Comparison of ENCODE assay signal across 12 cellular contexts in the genomic region with DNA sequence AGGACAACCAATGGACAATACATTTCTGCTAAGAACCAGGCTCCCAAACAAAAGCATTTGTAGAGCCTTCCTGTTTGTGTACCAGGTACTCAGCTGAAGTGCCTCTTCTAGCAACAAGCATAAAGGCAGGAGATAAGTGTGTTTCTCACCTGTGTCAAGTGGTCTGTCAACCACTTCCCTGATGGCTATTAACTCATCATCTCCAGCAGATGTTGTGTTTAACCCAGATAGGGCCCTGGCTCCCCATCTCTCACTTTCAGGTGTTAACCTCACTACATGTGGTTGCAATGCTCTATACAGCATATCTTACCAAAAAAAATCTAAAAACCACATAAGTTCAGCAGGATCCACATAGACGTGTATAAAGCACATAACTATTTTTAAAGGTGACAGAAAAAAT. TPM values are rescaled to one million over a fixed set of nuclear protein-coding genes. Genes with fewer than 3 reads are reported as not detected.
DNase-seq lines count a peak whose midpoint lies in the region; ATAC-seq lines count a peak whose summit lies in the region.
"Had no signal": no experiment of that assay in that cellular context is flagged by ENCODE, and none has a peak within 500 bp of the region (broad histone marks: within the 10 kb centered on the region; RNA-seq: fewer than 3 reads in every experiment).

No MANE protein-coding gene starts in this region.

- no peak overlapping the region for H2BK15ac ChIP-seq in mesendoderm (replicated peaks; ENCODE audit: low read depth)

- DNase-seq in activated CD4-positive, alpha-beta T cell treated with anti-CD3 and anti-CD28 coated beads, Interleukin-2, amount 10 ng/mL, durations not matched to agents 24 days and 14 days = peak; percentile 53
- no peak for DNase-seq in activated CD4-positive, alpha-beta T cell treated with anti-CD3 and anti-CD28 coated beads for 4 hours
- peak; percentile 97 for DNase-seq in NCI-H1105 treated with DMSO at 0.1 percent for 48 hours (lab: John Stamatoyannopoulos, UW)
- no peak for DNase-seq in natural killer cell treated with Interleukin-12 subunit alpha and Interleukin-12 subunit beta and Interleukin-15 and Interleukin-18, amount 100 ng/mL, for 72 hours (ENCODE audit: low spot score)
- no peak for DNase-seq in NOMO-1 treated with DMSO at 0.1 percent for 48 hours (lab: John Stamatoyannopoulos, UW; ENCODE audit: unreplicated experiment)
- no peak for DNase-seq in mesendoderm
- DNase-seq in GDM1 (lab: John Stamatoyannopoulos, UW) = no peak
- DNase-seq: KG1 had no signal

- H3K27ac Mint-ChIP-seq in activated CD4-positive, alpha-beta T cell treated with anti-CD3 and anti-CD28 coated beads, Interleukin-2, amount 10 ng/mL, durations not matched to agents 24 days and 14 days = no peak overlapping the region
- no peak overlapping the region for H3K27ac Mint-ChIP-seq in natural killer cell treated with Interleukin-12 subunit alpha and Interleukin-12 subunit beta and Interleukin-15 and Interleukin-18, amount 100 ng/mL, for 72 hours
- H3K27ac Mint-ChIP-seq: T-helper 1 cell treated with Interleukin-12 subunit alpha and Interleukin-12 subunit beta and Interleukin-4 antibody, amounts not matched to agents 30 μg/mL and 1 μg/mL, for 36 hours had no signal

- intact Hi-C loops in activated CD4-positive, alpha-beta T cell treated with anti-CD3 and anti-CD28 coated beads, Interleukin-2, amount 10 ng/mL, durations not matched to agents 24 days and 14 days (cut with micrococcal nuclease) = no loop called here

- no peaks in the 10 kb centered on the region for H3K27me3 ChIP-seq in mesendoderm (ENCODE audit: insufficient read depth, low read length, poor library complexity)

- no peak overlapping the region for H3K27ac ChIP-seq in mesendoderm (ENCODE audit: low read depth, low read length)

- H3K4ac ChIP-seq in mesendoderm (ENCODE audit: low read depth, low read length) = no peak overlapping the region

- H3K27me3 Mint-ChIP-seq in activated CD4-positive, alpha-beta T cell treated with anti-CD3 and anti-CD28 coated beads, Interleukin-2, amount 10 ng/mL, durations not matched to agents 24 days and 14 days = peaks cover 37% of the 10 kb centered on the region
- peaks cover 29 to 65% of the 10 kb centered on the region in 2 donors for H3K27me3 Mint-ChIP-seq in natural killer cell treated with Interleukin-12 subunit alpha and Interleukin-12 subunit beta and Interleukin-15 and Interleukin-18, amount 100 ng/mL, for 72 hours

- H3K56ac ChIP-seq in mesendoderm (ENCODE audit: low read length) = no peak overlapping the region

- no peaks in the 10 kb centered on the region for H3K36me3 Mint-ChIP-seq in activated CD4-positive, alpha-beta T cell treated with anti-CD3 and anti-CD28 coated beads, Interleukin-2, amount 10 ng/mL, durations not matched to agents 24 days and 14 days (ENCODE audit: low read depth)
- no peaks in the 10 kb centered on the region for H3K36me3 Mint-ChIP-seq in natural killer cell treated with Interleukin-12 subunit alpha and Interleukin-12 subunit beta and Interleukin-15 and Interleukin-18, amount 100 ng/mL, for 72 hours

- H4K8ac ChIP-seq in mesendoderm (ENCODE audit: low read depth, low read length) = no peak overlapping the region

- no peaks in the 10 kb centered on the region for H3K4me1 ChIP-seq in mesendoderm (ENCODE audit: control insufficient read depth, low read depth, low read length)

- no peak overlapping the region for H3K23ac ChIP-seq in mesendoderm (ENCODE audit: low read length)

- H3K4me1 Mint-ChIP-seq in activated CD4-positive, alpha-beta T cell treated with anti-CD3 and anti-CD28 coated beads, Interleukin-2, amount 10 ng/mL, durations not matched to agents 24 days and 14 days = peaks cover 2% of the 10 kb centered on the region
- H3K4me1 Mint-ChIP-seq in natural killer cell treated with Interleukin-12 subunit alpha and Interleukin-12 subunit beta and Interleukin-15 and Interleukin-18, amount 100 ng/mL, for 72 hours (ENCODE audit: low read depth in 2 of 2) = peaks cover 13 to 32% of the 10 kb centered on the region in 2 donors

- no peak overlapping the region for H3K4me2 ChIP-seq in mesendoderm (ENCODE audit: low read length)
- H3K4me2 ChIP-seq: smooth muscle cell had no signal

- no CpG with 5 or more reads among the region's 1 CpG for WGBS in mesendoderm (ENCODE audit: extremely low coverage, insufficient coverage, low lambda C conversion rate)

- no peak overlapping the region for H3K4me3 Mint-ChIP-seq in activated CD4-positive, alpha-beta T cell treated with anti-CD3 and anti-CD28 coated beads, Interleukin-2, amount 10 ng/mL, durations not matched to agents 24 days and 14 days
- no peak overlapping the region for H3K4me3 Mint-ChIP-seq in natural killer cell treated with Interleukin-12 subunit alpha and Interleukin-12 subunit beta and Interleukin-15 and Interleukin-18, amount 100 ng/mL, for 72 hours
- H3K4me3 Mint-ChIP-seq: T-helper 1 cell treated with Interleukin-12 subunit alpha and Interleukin-12 subunit beta and Interleukin-4 antibody, amounts not matched to agents 30 μg/mL and 1 μg/mL, for 36 hours had no signal

- no peaks in the 10 kb centered on the region for H3K9me3 Mint-ChIP-seq in activated CD4-positive, alpha-beta T cell treated with anti-CD3 and anti-CD28 coated beads, Interleukin-2, amount 10 ng/mL, durations not matched to agents 24 days and 14 days
- no peaks in the 10 kb centered on the region for H3K9me3 Mint-ChIP-seq in natural killer cell treated with Interleukin-12 subunit alpha and Interleukin-12 subunit beta and Interleukin-15 and Interleukin-18, amount 100 ng/mL, for 72 hours
- H3K9me3 Mint-ChIP-seq: T-helper 1 cell treated with Interleukin-12 subunit alpha and Interleukin-12 subunit beta and Interleukin-4 antibody, amounts not matched to agents 30 μg/mL and 1 μg/mL, for 36 hours had no signal

- no peak overlapping the region for H4K5ac ChIP-seq in mesendoderm (ENCODE audit: low read length)

- no peaks in the 10 kb centered on the region for H3K79me2 ChIP-seq in mesendoderm (ENCODE audit: control insufficient read depth, insufficient read depth, low read length)

- H2BK120ac ChIP-seq in mesendoderm (ENCODE audit: low read depth, low read length) = no peak overlapping the region

- H3K79me1 ChIP-seq in mesendoderm (ENCODE audit: low read length) = no peaks in the 10 kb centered on the region

- no peaks in the 10 kb centered on the region for H3K36me3 ChIP-seq in mesendoderm (ENCODE audit: control insufficient read depth, insufficient read depth, low read length)

- no peak overlapping the region for H3K9ac ChIP-seq in mesendoderm (ENCODE audit: low read length)

- no peak overlapping the region for H2BK5ac ChIP-seq in mesendoderm (ENCODE audit: low read length)

- H3K18ac ChIP-seq in mesendoderm (ENCODE audit: low read length) = no peak overlapping the region

- no peak overlapping the region for H2AK5ac ChIP-seq in mesendoderm (ENCODE audit: low read length)

- H3K4me3 ChIP-seq in mesendoderm (ENCODE audit: low read length) = no peak overlapping the region
- H3K4me3 ChIP-seq: lung, smooth muscle cell had no signal

- ATAC-seq in HG02852 (IDR thresholded peaks at IDR 0.05; ENCODE audit: unreplicated experiment) = peak; percentile 86
- ATAC-seq in natural killer cell treated with Interleukin-12 subunit alpha and Interleukin-12 subunit beta and Interleukin-15 and Interleukin-18, amount 100 ng/mL, for 72 hours = peak; percentile 73 to 89

RNA-seq across cellular contexts. Expression of gene IL17A, which starts 9.6 kb away (rescaled TPM):
- not detected in 2 replicates for total RNA-seq in activated CD4-positive, alpha-beta T cell treated with anti-CD3 and anti-CD28 coated beads, Interleukin-2, amount 10 ng/mL, durations not matched to agents 24 days and 14 days
- total RNA-seq in natural killer cell treated with Interleukin-12 subunit alpha and Interleukin-12 subunit beta and Interleukin-15 and Interleukin-18, amount 100 ng/mL, for 72 hours = under 1 TPM in 1 of 2 donors, not detected in 1; 0.22 TPM
- polyA plus RNA-seq in mesendoderm (2013, experiment 1 of 2) = not detected
- polyA plus RNA-seq in mesendoderm (2013, experiment 2 of 2) = not detected
- total RNA-seq: lung, smooth muscle cell had no signal
- polyA plus RNA-seq: smooth muscle cell had no signal

Comparison
In these comparisons a context has a peak if more than half of its experiments do, and no peak if none do; other contexts are left out.
1. DNase-seq: peak in activated CD4-positive, alpha-beta T cell treated with anti-CD3 and anti-CD28 coated beads, Interleukin-2, amount 10 ng/mL, durations not matched to agents 24 days and 14 days (single experiment) and NCI-H1105 treated with DMSO at 0.1 percent for 48 hours (single experiment); none in activated CD4-positive, alpha-beta T cell treated with anti-CD3 and anti-CD28 coated beads for 4 hours (0 of 2), natural killer cell treated with Interleukin-12 subunit alpha and Interleukin-12 subunit beta and Interleukin-15 and Interleukin-18, amount 100 ng/mL, for 72 hours (single experiment), NOMO-1 treated with DMSO at 0.1 percent for 48 hours (single experiment), mesendoderm (single experiment) and GDM1 (single experiment).